In the genomic region with DNA sequence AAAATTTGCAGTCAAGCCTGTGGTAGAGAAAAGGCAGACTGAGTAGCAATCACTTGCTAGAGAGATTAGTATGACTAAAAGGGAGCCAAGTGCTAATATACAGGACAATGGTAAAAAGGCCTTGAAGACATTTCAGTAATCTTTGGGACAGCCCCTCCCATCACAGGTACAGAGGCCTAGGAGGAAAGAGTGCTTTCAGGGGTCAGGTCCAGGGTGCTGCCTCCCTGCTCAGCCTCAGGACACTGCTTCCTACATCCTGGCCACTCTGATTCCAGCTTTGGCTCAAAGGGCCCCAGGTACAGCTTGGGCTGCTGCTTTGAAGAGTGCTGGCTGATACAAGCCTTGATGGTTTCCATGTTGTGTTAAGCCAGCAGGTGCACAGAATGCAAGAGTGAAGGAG, we compare ENCODE assay signal across 1 cellular context.
TF ChIP-seq lines count a peak whose summit lies in the region.

No MANE protein-coding gene starts in this region.

TF ChIP-seq in IMR-90, 13 proteins besides CTCF, POLR2A, EP300 and RAD21 (continued from another document):
- TF ChIP-seq CHD1 (IDR thresholded peaks at IDR 0.05; ENCODE audit: low read depth, low read length) (no peak), MAFK (IDR thresholded peaks at IDR 0.05; ENCODE audit: low read depth, low read length) (no peak), SMC3 (IDR thresholded peaks at IDR 0.05; ENCODE audit: low read depth, low read length) (no peak)
- TF ChIP-seq, protein P1, sequence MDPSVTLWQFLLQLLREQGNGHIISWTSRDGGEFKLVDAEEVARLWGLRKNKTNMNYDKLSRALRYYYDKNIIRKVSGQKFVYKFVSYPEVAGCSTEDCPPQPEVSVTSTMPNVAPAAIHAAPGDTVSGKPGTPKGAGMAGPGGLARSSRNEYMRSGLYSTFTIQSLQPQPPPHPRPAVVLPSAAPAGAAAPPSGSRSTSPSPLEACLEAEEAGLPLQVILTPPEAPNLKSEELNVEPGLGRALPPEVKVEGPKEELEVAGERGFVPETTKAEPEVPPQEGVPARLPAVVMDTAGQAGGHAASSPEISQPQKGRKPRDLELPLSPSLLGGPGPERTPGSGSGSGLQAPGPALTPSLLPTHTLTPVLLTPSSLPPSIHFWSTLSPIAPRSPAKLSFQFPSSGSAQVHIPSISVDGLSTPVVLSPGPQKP (IDR thresholded peaks at IDR 0.05; ENCODE audit: borderline replicate concordance, low read depth, low read length): no peak
